1 cellular context compared by ENCODE assay signal in the genomic region with DNA sequence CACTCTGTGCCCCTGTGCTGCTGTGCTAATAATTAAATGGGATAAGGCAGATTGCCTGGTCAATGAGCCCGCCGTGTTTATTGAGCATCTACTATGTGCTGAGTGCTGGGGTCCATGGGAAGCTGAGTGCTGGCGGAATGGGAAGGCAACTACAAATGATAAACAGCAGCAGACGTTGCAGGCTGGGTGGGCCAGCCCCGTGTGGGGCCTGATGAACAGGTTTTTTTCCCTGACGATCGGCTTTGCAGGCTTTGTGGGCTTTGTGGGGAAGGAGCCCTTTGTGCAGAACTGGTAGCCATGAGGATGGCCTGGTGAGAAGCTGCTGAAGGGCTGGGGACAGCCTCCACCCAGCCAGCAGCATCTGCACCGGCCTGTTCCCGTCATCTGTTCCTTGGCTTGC.
TF ChIP-seq lines count a peak whose summit lies in the region.

No MANE protein-coding gene starts in this region.

TF ChIP-seq in H1, 55 proteins besides CTCF, POLR2A, EP300 and RAD21:
- TF ChIP-seq, protein P1, sequence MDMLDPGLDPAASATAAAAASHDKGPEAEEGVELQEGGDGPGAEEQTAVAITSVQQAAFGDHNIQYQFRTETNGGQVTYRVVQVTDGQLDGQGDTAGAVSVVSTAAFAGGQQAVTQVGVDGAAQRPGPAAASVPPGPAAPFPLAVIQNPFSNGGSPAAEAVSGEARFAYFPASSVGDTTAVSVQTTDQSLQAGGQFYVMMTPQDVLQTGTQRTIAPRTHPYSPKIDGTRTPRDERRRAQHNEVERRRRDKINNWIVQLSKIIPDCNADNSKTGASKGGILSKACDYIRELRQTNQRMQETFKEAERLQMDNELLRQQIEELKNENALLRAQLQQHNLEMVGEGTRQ (IDR thresholded peaks at IDR 0.05; ENCODE audit: low read length): no peak
- TF ChIP-seq KDM1A (IDR thresholded peaks at IDR 0.05; ENCODE audit: borderline replicate concordance, low read length) (no peak), CHD1 (IDR thresholded peaks at IDR 0.05; ENCODE audit: low read depth, low read length) (no peak), SP4 (IDR thresholded peaks at IDR 0.05; ENCODE audit: low read length) (no peak)
